ENCODE assay signal across 8 cellular contexts in the genomic region with DNA sequence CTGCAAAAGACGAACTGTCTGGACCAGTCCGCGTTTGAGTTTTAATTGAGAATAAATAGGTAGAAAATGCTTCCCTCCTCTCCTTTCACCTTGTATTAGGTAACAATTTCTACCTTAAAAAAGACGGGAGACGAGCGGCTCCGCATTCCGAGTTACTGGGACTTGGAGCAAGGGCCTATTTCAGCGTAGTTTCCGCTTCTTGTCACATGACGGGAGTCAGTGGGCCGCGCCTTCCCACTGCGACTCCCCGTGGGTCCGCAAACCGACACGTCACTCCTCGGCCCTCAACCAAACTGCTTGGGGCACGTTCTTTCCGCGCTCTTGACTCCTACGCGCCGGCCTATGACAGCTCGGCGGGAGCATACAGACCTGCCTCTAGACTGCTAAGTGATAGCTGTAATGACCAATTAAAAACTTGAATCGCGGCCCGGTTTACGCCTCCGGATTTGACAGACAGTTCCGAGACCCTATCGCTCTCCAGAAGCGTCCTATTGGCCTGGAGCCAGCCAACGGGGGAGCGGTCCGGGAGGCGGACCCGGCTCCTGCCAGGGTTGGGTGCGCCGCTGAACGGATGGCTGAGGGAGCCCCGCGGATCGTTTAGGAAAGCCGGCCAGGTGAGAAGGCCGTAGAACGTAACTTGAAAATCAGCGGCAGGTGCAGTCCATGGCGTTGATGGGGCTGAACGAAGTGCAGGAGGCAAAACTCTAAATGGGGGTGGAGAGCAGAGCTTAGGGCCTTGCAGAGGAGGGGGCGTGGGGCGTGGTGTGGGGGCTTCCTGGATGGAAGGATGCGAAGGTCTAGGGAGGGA.
DNase-seq lines count a peak whose midpoint lies in the region; ATAC-seq and TF ChIP-seq lines count a peak whose summit lies in the region.

Gene STT3A (plus strand): TSS at position 548 of the 808 bp plus-strand sequence. CDS start 3,064 bp downstream, outside the sequence.

- no peak for TF ChIP-seq CTCF in GM06990 (IDR thresholded peaks at IDR 0.05; ENCODE audit: insufficient read depth, low read length, poor library complexity, severe bottlenecking)

- peaks cover 2% of the 10 kb centered on the region; the same call in 1 of the 2 replicates for H3K36me3 ChIP-seq in GM06990 (ENCODE audit: control insufficient read depth, insufficient read depth, low read length)

- no peaks in the 10 kb centered on the region for H3K27me3 Mint-ChIP-seq in activated naive CD4-positive, alpha-beta T cell treated with anti-CD3 and anti-CD28 coated beads, Interleukin-2, amount 50 U/mL, for 24 hours

- H3K4me3 ChIP-seq in GM06990 (replicated peaks; ENCODE audit: low read depth, low read length), result peak within 1 kb of the TSS; percentile 100

- peak within 1 kb of the TSS; percentile 97 for H3K4me3 Mint-ChIP-seq in activated naive CD4-positive, alpha-beta T cell treated with anti-CD3 and anti-CD28 coated beads, Interleukin-2, amount 50 U/mL, for 24 hours

- no peaks in the 10 kb centered on the region for H3K27me3 ChIP-seq in GM06990 (replicated peaks; ENCODE audit: control insufficient read depth, insufficient read depth, low read length)

- ATAC-seq in HG02588 (IDR thresholded peaks at IDR 0.05; ENCODE audit: unreplicated experiment), result peak; percentile 96
- ATAC-seq in SK-N-SH treated with all-trans-retinoic acid at 6 μM for 48 hours, result peak; percentile 96

- peaks cover 14% of the 10 kb centered on the region for H3K36me3 Mint-ChIP-seq in activated naive CD4-positive, alpha-beta T cell treated with anti-CD3 and anti-CD28 coated beads, Interleukin-2, amount 50 U/mL, for 24 hours

- peak within 1 kb of the TSS; percentile 98 for H3K27ac Mint-ChIP-seq in activated naive CD4-positive, alpha-beta T cell treated with anti-CD3 and anti-CD28 coated beads, Interleukin-2, amount 50 U/mL, for 24 hours

- H3K9me3 Mint-ChIP-seq in activated naive CD4-positive, alpha-beta T cell treated with anti-CD3 and anti-CD28 coated beads, Interleukin-2, amount 50 U/mL, for 24 hours, result no peaks in the 10 kb centered on the region

- peaks cover 53% of the 10 kb centered on the region for H3K4me1 Mint-ChIP-seq in activated naive CD4-positive, alpha-beta T cell treated with anti-CD3 and anti-CD28 coated beads, Interleukin-2, amount 50 U/mL, for 24 hours

- DNase-seq in GM06990 (ENCODE audit: extremely low read depth, insufficient read length) (peak; percentile 97), NCI-H1092 (lab: John Stamatoyannopoulos, UW) (peak; percentile 100), germinal center (ENCODE audit: low spot score) (peak; percentile 98), non-pigmented ciliary epithelial cell (ENCODE audit: low read depth) (peak; percentile 100), superior temporal gyrus (ENCODE audit: extremely low spot score) (peak; percentile 100)

TF ChIP-seq in SK-N-SH treated with all-trans-retinoic acid at 6 μM for 48 hours, 23 proteins besides CTCF, POLR2A, EP300 and RAD21:
- no peak for TF ChIP-seq ISL1 (CRISPR knock-in tag; IDR thresholded peaks at IDR 0.05)
- peak; percentile 38; the same call in 1 of the 2 replicates for TF ChIP-seq ZNF70 (CRISPR knock-in tag; IDR thresholded peaks at IDR 0.05)

Comparison
In these comparisons a context has a peak if more than half of its experiments do, and no peak if none do; other contexts are left out.
1. Peak in every context shown above with its lines: DNase-seq, ATAC-seq and H3K4me3 ChIP-seq.